In genomic region chr12:105235747-105236476, GRCh38 we compare ENCODE assay signal across 8 cellular contexts. TPM values are rescaled to one million over a fixed set of nuclear protein-coding genes. Genes with fewer than 3 reads are reported as not detected.
DNase-seq lines count a peak whose midpoint lies in the region; ATAC-seq and TF ChIP-seq lines count a peak whose summit lies in the region.

Gene APPL2 (minus strand): TSS chr12:105236174. CDS start chr12:105236012, 162 bp downstream.

- no peaks in the 10 kb centered on the region for H3K9me3 ChIP-seq in fibroblast of lung (ENCODE audit: control insufficient read depth, insufficient read depth, low read depth, low read length)
- no peaks in the 10 kb centered on the region for H3K9me3 ChIP-seq in naive thymus-derived CD4-positive, alpha-beta T cell (ENCODE audit: control insufficient read depth in 2 of 3, low read length in 3 of 3)

- H3K36me3 Mint-ChIP-seq in activated T-helper 17 cell treated with anti-CD3 and anti-CD28 coated beads, Interleukin-2, amount 50 U/mL, for 72 hours (ENCODE audit: low read depth), result peaks cover 11% of the 10 kb centered on the region
- peaks cover 0 to 13% (median 3%) of the 10 kb centered on the region in 5 donors for H3K36me3 Mint-ChIP-seq in naive thymus-derived CD4-positive, alpha-beta T cell
- no peaks in the 10 kb centered on the region for H3K36me3 Mint-ChIP-seq in stimulated activated naive B cell treated with anti-CD40 and anti-IgM and Interleukin-4, amounts not matched to agents 10 μg/mL and 1 μg/mL and 100 μg/mL, for 72 hours

- H2AFZ ChIP-seq in fibroblast of lung (ENCODE audit: low read length), result peak within 1 kb of the TSS; percentile 86

- POLR2A ChIA-PET in naive thymus-derived CD4-positive, alpha-beta T cell (lab: Charles Lee), result interaction anchor here (0.9 to 3.9 kb wide), 9 partner anchors 9 to 1307 kb away, joined by 3 to 16 read pairs (median 5); partner anchors contain the start of genes C12orf75 and WASHC4

- H3K27me3 ChIP-seq in fibroblast of lung (ENCODE audit: control insufficient read depth, insufficient read depth, low read length), result no peaks in the 10 kb centered on the region
- H3K27me3 ChIP-seq in naive thymus-derived CD4-positive, alpha-beta T cell (ENCODE audit: control insufficient read depth in 2 of 2, insufficient read depth in 2 of 2, low read length in 2 of 2), result no peaks in the 10 kb centered on the region

- peak within 1 kb of the TSS; percentile 85 to 96 (median 91) for H3K4me3 ChIP-seq in fibroblast of lung (replicated peaks in 1 of 4; ENCODE audit: control extremely low read depth in 1 of 4, insufficient read depth in 1 of 4, low read depth in 3 of 4, low read length in 4 of 4)
- H3K4me3 ChIP-seq in naive thymus-derived CD4-positive, alpha-beta T cell (ENCODE audit: low read length), result peak within 1 kb of the TSS; percentile 71

- intact Hi-C loops in naive thymus-derived CD4-positive, alpha-beta T cell (cut with micrococcal nuclease), result loop anchor here (1.0 to 10.0 kb wide), 17 partner anchors 10 to 1395 kb away; partner anchors contain the start of genes C12orf75 (in 2 of the 2), HSP90B1 (in 2 of the 2), SLC41A2 (in 2 of the 2) and WASHC4 (in 2 of the 2)

- H3K4me3 Mint-ChIP-seq in activated T-helper 17 cell treated with anti-CD3 and anti-CD28 coated beads, Interleukin-2, amount 50 U/mL, for 72 hours, result peak within 1 kb of the TSS; percentile 93
- H3K4me3 Mint-ChIP-seq in naive thymus-derived CD4-positive, alpha-beta T cell, result peak within 1 kb of the TSS in 9 of 10 donors; percentile 89 to 95 (median 93)
- peak within 1 kb of the TSS; percentile 89 to 91 for H3K4me3 Mint-ChIP-seq in stimulated activated naive B cell treated with anti-CD40 and anti-IgM and Interleukin-4, amounts not matched to agents 10 μg/mL and 1 μg/mL and 100 μg/mL, for 72 hours

- peaks cover 26% of the 10 kb centered on the region for H3K4me1 Mint-ChIP-seq in activated T-helper 17 cell treated with anti-CD3 and anti-CD28 coated beads, Interleukin-2, amount 50 U/mL, for 72 hours
- peaks cover 42 to 54% (median 48%) of the 10 kb centered on the region in 7 donors for H3K4me1 Mint-ChIP-seq in naive thymus-derived CD4-positive, alpha-beta T cell
- H3K4me1 Mint-ChIP-seq in stimulated activated naive B cell treated with anti-CD40 and anti-IgM and Interleukin-4, amounts not matched to agents 10 μg/mL and 1 μg/mL and 100 μg/mL, for 72 hours, result peaks cover 25 to 43% of the 10 kb centered on the region in 2 donors

- peak within 1 kb of the TSS; percentile 89 for H3K9ac ChIP-seq in fibroblast of lung (ENCODE audit: insufficient read depth, low read length)

- no peaks in the 10 kb centered on the region for H4K20me1 ChIP-seq in fibroblast of lung (ENCODE audit: control insufficient read depth, extremely low read depth, insufficient read depth, low read length)

- peak; percentile 88 for ATAC-seq in GM21825 (IDR thresholded peaks at IDR 0.05; ENCODE audit: unreplicated experiment)
- ATAC-seq in activated T-helper 17 cell treated with anti-CD3 and anti-CD28 coated beads, Interleukin-2, amount 50 U/mL, for 72 hours (replicated peaks), result peak; percentile 85
- peak; percentile 86 for ATAC-seq in naive thymus-derived CD4-positive, alpha-beta T cell
- ATAC-seq in stimulated activated naive B cell treated with anti-CD40 and anti-IgM and Interleukin-4, amounts not matched to agents 10 μg/mL and 1 μg/mL and 100 μg/mL, for 72 hours (replicated peaks), result peak; percentile 90

- H3K4me1 ChIP-seq in fibroblast of lung (ENCODE audit: control insufficient read depth, extremely low read depth, insufficient read depth, low read length), result peaks cover 5% of the 10 kb centered on the region
- H3K4me1 ChIP-seq in naive thymus-derived CD4-positive, alpha-beta T cell (ENCODE audit: control insufficient read depth in 2 of 2, insufficient read depth in 2 of 2, low read length in 2 of 2), result peaks cover 25 to 39% of the 10 kb centered on the region in 2 donors

- peak within 1 kb of the TSS; percentile 88 for H3K27ac Mint-ChIP-seq in activated T-helper 17 cell treated with anti-CD3 and anti-CD28 coated beads, Interleukin-2, amount 50 U/mL, for 72 hours
- peak within 1 kb of the TSS; percentile 86 to 96 (median 91) for H3K27ac Mint-ChIP-seq in naive thymus-derived CD4-positive, alpha-beta T cell
- peak within 1 kb of the TSS; percentile 91 for H3K27ac Mint-ChIP-seq in stimulated activated naive B cell treated with anti-CD40 and anti-IgM and Interleukin-4, amounts not matched to agents 10 μg/mL and 1 μg/mL and 100 μg/mL, for 72 hours

- H3K4me2 ChIP-seq in fibroblast of lung (ENCODE audit: extremely low read depth, insufficient read depth, low read length), result peak within 1 kb of the TSS; percentile 92

- DNase-seq in DMS79 treated with DMSO at 0.1 percent for 48 hours (lab: John Stamatoyannopoulos, UW) (peak; percentile 85), RPMI7951 (ENCODE audit: low read depth) (peak; percentile 90), fibroblast of lung (ENCODE audit: low read depth in 2 of 2) (peak; percentile 87 to 89)
- DNase-seq in naive thymus-derived CD4-positive, alpha-beta T cell, result peak; percentile 52 to 81 (median 71)
- DNase-seq in stimulated activated naive B cell treated with anti-CD40 and anti-IgM and Interleukin-4, amounts not matched to agents 10 μg/mL and 1 μg/mL and 100 μg/mL, for 72 hours, result peak; percentile 77

- H3K9me3 Mint-ChIP-seq in activated T-helper 17 cell treated with anti-CD3 and anti-CD28 coated beads, Interleukin-2, amount 50 U/mL, for 72 hours, result no peaks in the 10 kb centered on the region
- H3K9me3 Mint-ChIP-seq in naive thymus-derived CD4-positive, alpha-beta T cell, result no peaks in the 10 kb centered on the region
- no peaks in the 10 kb centered on the region for H3K9me3 Mint-ChIP-seq in stimulated activated naive B cell treated with anti-CD40 and anti-IgM and Interleukin-4, amounts not matched to agents 10 μg/mL and 1 μg/mL and 100 μg/mL, for 72 hours

- H3K27me3 Mint-ChIP-seq in activated T-helper 17 cell treated with anti-CD3 and anti-CD28 coated beads, Interleukin-2, amount 50 U/mL, for 72 hours, result no peaks in the 10 kb centered on the region
- H3K27me3 Mint-ChIP-seq in naive thymus-derived CD4-positive, alpha-beta T cell, result peaks cover 0 to 3% (median 0%) of the 10 kb centered on the region in 5 donors
- H3K27me3 Mint-ChIP-seq in stimulated activated naive B cell treated with anti-CD40 and anti-IgM and Interleukin-4, amounts not matched to agents 10 μg/mL and 1 μg/mL and 100 μg/mL, for 72 hours, result no peaks in the 10 kb centered on the region

- CTCF ChIA-PET in naive thymus-derived CD4-positive, alpha-beta T cell (lab: Charles Lee), result no interaction called here

- no peaks in the 10 kb centered on the region for H3K36me3 ChIP-seq in fibroblast of lung (ENCODE audit: control insufficient read depth, insufficient read depth, low read length)
- peaks cover 0 to 5% (median 0%) of the 10 kb centered on the region in 3 experiments for H3K36me3 ChIP-seq in naive thymus-derived CD4-positive, alpha-beta T cell (ENCODE audit: control insufficient read depth in 2 of 3, insufficient read depth in 3 of 3, low read length in 3 of 3)

- peak within 1 kb of the TSS; percentile 96 for H3K27ac ChIP-seq in fibroblast of lung (ENCODE audit: insufficient read depth, low read length)
- peak within 1 kb of the TSS; percentile 78 for H3K27ac ChIP-seq in naive thymus-derived CD4-positive, alpha-beta T cell (ENCODE audit: low read depth, low read length)

- peaks cover 46% of the 10 kb centered on the region for H3K79me2 ChIP-seq in fibroblast of lung (ENCODE audit: control insufficient read depth, insufficient read depth, low read length)

- TF ChIP-seq CTCF in LNCAP (IDR thresholded peaks at IDR 0.05), result peak; percentile 47
- TF ChIP-seq CTCF in fibroblast of lung (conservative IDR thresholded peaks at IDR 0.05 in 1 of 2, IDR thresholded peaks at IDR 0.05 in 1 of 2; ENCODE audit: low read depth in 1 of 2, low read length in 2 of 2), result peak in 1 of 2 donors; percentile 32

RNA-seq across cellular contexts. Expression of gene APPL2, which starts in this region (rescaled TPM):
- 17.8 and 20.7 TPM in 2 replicates for total RNA-seq in RPMI7951 (2014; rRNA removed; shearing (Covaris generic))
- 10 to 100 TPM; 16.7 to 23.5 TPM for total RNA-seq in activated T-helper 17 cell treated with anti-CD3 and anti-CD28 coated beads, Interleukin-2, amount 50 U/mL, for 72 hours
- 43.9 and 53.8 TPM in 2 replicates for total RNA-seq in fibroblast of lung
- polyA plus RNA-seq in fibroblast of lung, result 68.0 and 74.3 TPM in 2 replicates
- polyA plus RNA-seq in fibroblast of lung (2012), result 36.1 and 36.3 TPM in 2 replicates
- polyA minus RNA-seq in fibroblast of lung (ENCODE audit: low replicate concordance), result 9.2 and 11.7 TPM in 2 replicates
- 10 to 100 TPM; 31.6 to 74.5 (median 58.3) TPM for total RNA-seq in naive thymus-derived CD4-positive, alpha-beta T cell
- polyA plus RNA-seq in naive thymus-derived CD4-positive, alpha-beta T cell, result 10 to 100 TPM; 10.1 to 27.1 TPM

Comparison
In these comparisons a context has a peak if more than half of its experiments do, and no peak if none do; other contexts are left out.
1. Peak in every context shown above with its lines: DNase-seq, ATAC-seq, H3K4me3 ChIP-seq and H3K27ac ChIP-seq.